ENCODE assay signal across 1 cellular context in the genomic region with DNA sequence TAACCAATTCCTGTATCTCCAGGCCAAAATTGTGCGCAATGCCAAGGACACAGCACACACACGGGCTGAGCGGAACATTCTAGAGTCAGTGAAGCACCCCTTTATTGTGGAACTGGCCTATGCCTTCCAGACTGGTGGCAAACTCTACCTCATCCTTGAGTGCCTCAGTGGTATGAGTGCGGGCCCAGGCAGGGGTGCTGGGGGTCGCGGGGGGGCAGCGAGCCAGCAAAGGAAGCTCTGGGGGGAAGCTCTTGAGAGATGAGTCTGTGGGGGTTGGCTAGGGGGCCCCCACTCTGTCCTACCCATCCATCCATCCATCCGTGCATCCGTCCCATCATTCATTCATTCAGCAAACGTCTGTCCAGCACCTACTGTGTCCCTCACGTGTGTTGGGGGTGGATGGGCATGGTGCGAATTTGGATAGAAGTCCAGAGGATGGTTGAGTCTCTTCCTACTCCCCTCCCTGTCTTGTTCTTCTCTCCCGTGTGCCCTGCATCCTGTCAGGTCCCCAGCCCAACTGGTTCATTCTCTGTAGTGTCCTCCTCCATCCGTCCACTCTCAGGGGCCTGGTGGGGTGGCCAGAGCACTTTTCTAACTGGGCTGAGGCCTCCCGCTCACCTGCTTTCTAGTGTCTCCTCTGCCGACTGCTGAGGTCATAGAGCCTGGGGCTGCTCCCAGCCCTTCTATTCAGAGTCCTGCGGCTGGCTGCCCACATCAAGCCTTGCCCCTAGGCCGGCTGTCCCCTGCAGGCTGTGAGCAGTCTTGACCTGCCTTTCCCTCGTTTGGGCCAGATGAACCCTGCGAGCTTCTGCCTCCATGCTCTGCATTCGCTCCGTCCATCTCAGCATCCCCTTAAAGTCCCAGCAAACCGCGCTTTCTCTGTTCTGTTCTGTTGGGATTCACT.
TF ChIP-seq lines count a peak whose summit lies in the region.

No MANE protein-coding gene starts in this region.

TF ChIP-seq in GM12891, 5 proteins besides CTCF, POLR2A, EP300 and RAD21:
- TF ChIP-seq PAX5 (IDR thresholded peaks at IDR 0.05; ENCODE audit: insufficient read depth, low read length, severe bottlenecking) (no peak), SPI1 (IDR thresholded peaks at IDR 0.05; ENCODE audit: low read depth, low read length) (no peak), TAF1 (IDR thresholded peaks at IDR 0.05; ENCODE audit: low read depth, low read length) (no peak), POLR2AphosphoS5 (IDR thresholded peaks at IDR 0.05; ENCODE audit: low read depth, low read length) (0 out of 2 replicates have a peak, but pooled peaks have one; percentile 46)
